Comparison of ENCODE assay signal across 8 cellular contexts in genomic region chr1:65075123-65075976, GRCh38.
A peak's percentile ranks its signal among the peaks of the same experiment; 100 is the strongest.
DNase-seq lines count a peak whose midpoint lies in the region; ATAC-seq and TF ChIP-seq lines count a peak whose summit lies in the region.

No MANE protein-coding gene starts in this region.

- TF ChIP-seq POLR2A in right lobe of liver (IDR thresholded peaks at IDR 0.05), result no peak

- peak; percentile 83 for ATAC-seq in Right ventricle myocardium inferior
- ATAC-seq in HG03066 (IDR thresholded peaks at IDR 0.05; ENCODE audit: low read depth, unreplicated experiment), result peak; percentile 90
- peak; percentile 82 to 83 for ATAC-seq in activated CD4-positive, CD25-positive, alpha-beta regulatory T cell treated with anti-CD3 and anti-CD28 coated beads, Interleukin-2, amount 50 U/mL, for 24 hours
- peak; percentile 90 to 94 (median 93) for ATAC-seq in right lobe of liver

- H3K4me1 ChIP-seq in right lobe of liver, result peaks cover 0 to 10% (median 0%) of the 10 kb centered on the region in 4 donors

- no peaks in the 10 kb centered on the region for H3K36me3 ChIP-seq in right lobe of liver

- H3K27me3 ChIP-seq in right lobe of liver, result no peaks in the 10 kb centered on the region

- peak; percentile 90 for TF ChIP-seq CTCF in choroid plexus epithelial cell (conservative IDR thresholded peaks at IDR 0.05; ENCODE audit: low read depth, low read length)
- TF ChIP-seq CTCF in right lobe of liver (IDR thresholded peaks at IDR 0.05), result peak; percentile 53 to 83 (median 81)

- no peaks in the 10 kb centered on the region for H3K9me3 ChIP-seq in right lobe of liver

- no peak overlapping the region for H3K27ac ChIP-seq in right lobe of liver

- 49% methylated on average over 6 of the region's 6 CpGs for WGBS in right lobe of liver (ENCODE audit: insufficient coverage, low coverage, low lambda C conversion rate, missing lambda C conversion rate)

- no peak for DNase-seq in Right ventricle myocardium inferior (ENCODE audit: missing footprints)
- no peak for DNase-seq in cardiac septum (ENCODE audit: low spot score)
- DNase-seq in NCI-H2196 treated with DMSO at 0.1 percent for 48 hours (lab: John Stamatoyannopoulos, UW; ENCODE audit: unreplicated experiment), result peak; percentile 19
- DNase-seq in choroid plexus epithelial cell (ENCODE audit: low read depth), result peak; percentile 88
- DNase-seq in right lobe of liver, result peak in 2 of 3 donors; percentile 21 to 62
- DNase-seq in stimulated activated CD8-positive, alpha-beta memory T cell treated with anti-CD3 and anti-CD28 coated beads, Interleukin-4, amount 100 ng/mL, for 4 hours (ENCODE audit: low read depth in 2 of 2, low spot score in 1 of 2), result peak; percentile 27 to 38

- H3K4me3 ChIP-seq in choroid plexus epithelial cell (ENCODE audit: low read depth, low read length) (no peak overlapping the region), right lobe of liver (no peak overlapping the region)

- intact Hi-C loops in Right ventricle myocardium inferior (cut with DNase I) (no loop called here), cardiac septum (cut with DNase I) (no loop called here), right lobe of liver (cut with DNase I) (no loop called here)

Comparison
In these comparisons a context has a peak if more than half of its experiments do, and no peak if none do; other contexts are left out.
1. DNase-seq: peak in NCI-H2196 treated with DMSO at 0.1 percent for 48 hours (single experiment), choroid plexus epithelial cell (single experiment), right lobe of liver (2 of 3) and stimulated activated CD8-positive, alpha-beta memory T cell treated with anti-CD3 and anti-CD28 coated beads, Interleukin-4, amount 100 ng/mL, for 4 hours (2 of 2); none in Right ventricle myocardium inferior (single experiment) and cardiac septum (single experiment).
2. Peak in every context shown above with its lines, with median percentiles within 50 percentile points of each other: ATAC-seq.